ENCODE assay signal across 11 cellular contexts in genomic region chr7:101537935-101538595, GRCh38.
DNase-seq lines count a peak whose midpoint lies in the region; ATAC-seq and TF ChIP-seq lines count a peak whose summit lies in the region.
"Had no signal": no experiment of that assay in that cellular context is flagged by ENCODE, and none has a peak within 500 bp of the region (broad histone marks: within the 10 kb centered on the region; RNA-seq: fewer than 3 reads in every experiment).

No MANE protein-coding gene starts in this region.

- H3K4me1 ChIP-seq in right cardiac atrium (ENCODE audit: control insufficient read depth, insufficient read depth, low read length) (peaks cover 3% of the 10 kb centered on the region), heart right ventricle (peaks cover 0 to 23% (median 6%) of the 10 kb centered on the region in 9 donors), Panc1 (ENCODE audit: control insufficient read depth, insufficient read depth, low read length) (peaks cover 45% of the 10 kb centered on the region), right lobe of liver (peaks cover 0 to 32% (median 15%) of the 10 kb centered on the region in 4 donors)

- CTCF ChIA-PET in Panc1 (lab: Charles Lee) = interaction anchor here (0.6 kb wide), 1 partner anchor 351 kb away, joined by 4 read pairs; no protein-coding TSS in a partner anchor

- no peak for ATAC-seq in right cardiac atrium
- ATAC-seq in heart right ventricle = no peak
- no peak for ATAC-seq in Panc1
- no peak for ATAC-seq in right lobe of liver
- no peak for ATAC-seq in GM18502 (IDR thresholded peaks at IDR 0.05; ENCODE audit: poor library complexity, unreplicated experiment)

- H3K4me3 ChIP-seq in right cardiac atrium (ENCODE audit: low read length) (no peak overlapping the region), heart right ventricle (no peak overlapping the region), Panc1 (ENCODE audit: low read depth in 2 of 2, low read length in 2 of 2) (no peak overlapping the region), right lobe of liver (no peak overlapping the region)
- H3K4me3 ChIP-seq: PC-9, SK-N-MC had no signal

- no peak overlapping the region for H3K27ac ChIP-seq in right cardiac atrium (ENCODE audit: low read length)
- no peak overlapping the region for H3K27ac ChIP-seq in heart right ventricle
- peak overlapping the region; percentile 18; the same call in 1 of the 2 replicates for H3K27ac ChIP-seq in Panc1 (ENCODE audit: low read length)
- H3K27ac ChIP-seq in right lobe of liver = peak overlapping the region in 2 of 3 donors; percentile 68 to 92
- H3K27ac ChIP-seq: PC-9, SK-N-MC had no signal

- in situ Hi-C loops in Panc1 (cut with HindIII; ENCODE audit: low pct_unique_long_range_greater_than_20kb, low sequenced_read_pairs) = no loop called here

- H3K36me3 ChIP-seq in heart right ventricle (no peaks in the 10 kb centered on the region), Panc1 (ENCODE audit: control insufficient read depth, insufficient read depth, low read length) (no peaks in the 10 kb centered on the region), right lobe of liver (no peaks in the 10 kb centered on the region)

- no TSS peak for BruUV-seq in Panc1 (replicated peaks; lab: Mats Ljungman, UMichigan)

- H3K9me3 ChIP-seq in right cardiac atrium (ENCODE audit: control insufficient read depth, low read length) (no peaks in the 10 kb centered on the region), heart right ventricle (peaks cover 0 to 5% (median 0%) of the 10 kb centered on the region in 11 donors), Panc1 (ENCODE audit: control insufficient read depth, insufficient read depth, low read depth, low read length) (no peaks in the 10 kb centered on the region), right lobe of liver (no peaks in the 10 kb centered on the region)

- DNase-seq in right cardiac atrium (peak in 2 of 3 donors; percentile 17 to 33), heart right ventricle (no peak), Panc1 (ENCODE audit: low read depth, low spot score) (no peak), right lobe of liver (no peak), RKO (ENCODE audit: low spot score) (no peak), NCI-H1417 (lab: John Stamatoyannopoulos, UW) (no peak)
- DNase-seq: GF-D8, NCI-H2081 treated with DMSO at 0.1 percent for 48 hours had no signal

- intact Hi-C loops in right cardiac atrium (cut with DNase I) (loop anchor here (5.0 to 10.0 kb wide), 2 partner anchors 173 to 176 kb away; partner anchors contain the start of gene COL26A1 (in 4 of the 4)), heart right ventricle (cut with DNase I) (loop anchor here in 9 of 10 donors (2.0 to 10.0 kb wide), 4 partner anchors 171 to 176 kb away; partner anchors contain the start of gene COL26A1 (in 7 of the 9)), Panc1 (cut with micrococcal nuclease; ENCODE audit: unreplicated experiment) (no loop called here), right lobe of liver (cut with DNase I) (no loop called here)

- 83% methylated on average over 17 of the region's 17 CpGs for WGBS in right cardiac atrium
- 81 to 84% methylated on average over 17 of the region's 17 CpGs for WGBS in heart right ventricle, 2 donors
- WGBS in right lobe of liver (ENCODE audit: insufficient coverage, low coverage, low lambda C conversion rate, missing lambda C conversion rate) = 86% methylated on average over 14 of the region's 17 CpGs

- no peak for TF ChIP-seq POLR2A in right lobe of liver (IDR thresholded peaks at IDR 0.05)

- TF ChIP-seq CTCF in heart right ventricle (IDR thresholded peaks at IDR 0.05) (no peak), Panc1 (IDR thresholded peaks at IDR 0.05) (no peak), right lobe of liver (IDR thresholded peaks at IDR 0.05) (no peak)

- POLR2A ChIA-PET in Panc1 (lab: Charles Lee) = no interaction called here

- H3K27me3 ChIP-seq in right cardiac atrium (ENCODE audit: control insufficient read depth, insufficient read depth) (no peaks in the 10 kb centered on the region), heart right ventricle (peaks cover 0 to 9% (median 0%) of the 10 kb centered on the region in 7 donors), Panc1 (ENCODE audit: control insufficient read depth, insufficient read depth, low read length) (no peaks in the 10 kb centered on the region), right lobe of liver (no peaks in the 10 kb centered on the region)

Comparison
In these comparisons a context has a peak if more than half of its experiments do, and no peak if none do; other contexts are left out.
1. DNase-seq: peak in right cardiac atrium (2 of 3); none in heart right ventricle (0 of 2), Panc1 (single experiment), right lobe of liver (0 of 3), RKO (single experiment) and NCI-H1417 (0 of 3).
2. H3K27ac ChIP-seq: peak in Panc1 (single experiment) and right lobe of liver (2 of 3); none in right cardiac atrium (single experiment) and heart right ventricle (0 of 10).
3. intact Hi-C loops: an anchor here in right cardiac atrium (5.0 to 10.0 kb wide) and heart right ventricle (2.0 to 10.0 kb wide); none called in Panc1 and right lobe of liver.